1 cellular context compared by ENCODE assay signal in the genomic region with DNA sequence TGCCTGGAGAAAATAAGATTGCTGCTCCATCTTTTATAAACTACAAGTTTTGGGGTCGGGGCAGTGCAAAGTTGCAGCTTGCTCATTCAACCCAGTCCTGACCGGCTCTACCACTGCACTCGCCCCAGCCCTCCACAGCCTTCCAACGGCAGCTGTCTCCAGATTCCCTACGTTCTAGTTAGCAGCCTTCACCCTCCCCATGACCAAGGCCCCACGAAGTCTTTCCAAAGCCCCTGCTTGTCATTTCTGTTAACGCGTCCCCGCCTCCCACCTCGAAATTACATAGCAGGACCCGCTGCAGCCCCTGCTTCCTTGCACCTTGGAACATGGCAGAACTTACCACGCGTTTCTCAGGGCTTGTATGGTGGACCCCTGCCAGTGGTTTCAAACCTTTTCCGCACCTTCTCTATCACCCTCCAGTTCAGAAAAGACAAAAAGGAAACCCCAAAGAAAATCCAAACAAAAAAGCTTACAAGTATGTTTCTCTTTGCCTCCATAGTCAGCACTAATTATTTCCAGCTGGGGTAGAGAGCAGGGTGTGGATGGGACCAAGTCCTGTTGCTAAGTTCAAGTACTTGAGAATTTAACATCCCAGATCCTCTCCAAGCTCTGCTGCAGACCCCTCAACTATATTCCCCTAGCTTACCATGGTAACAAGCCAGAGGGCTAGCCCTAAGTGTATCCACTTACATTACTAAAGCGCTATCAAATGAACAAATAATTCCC.
TF ChIP-seq lines count a peak whose summit lies in the region.

No MANE protein-coding gene starts in this region.

TF ChIP-seq in IMR-90, 13 proteins besides CTCF, POLR2A, EP300 and RAD21:
- TF ChIP-seq RCOR1 (IDR thresholded peaks at IDR 0.05; ENCODE audit: insufficient replicate concordance, low read length), result no peak
- TF ChIP-seq, protein P1, sequence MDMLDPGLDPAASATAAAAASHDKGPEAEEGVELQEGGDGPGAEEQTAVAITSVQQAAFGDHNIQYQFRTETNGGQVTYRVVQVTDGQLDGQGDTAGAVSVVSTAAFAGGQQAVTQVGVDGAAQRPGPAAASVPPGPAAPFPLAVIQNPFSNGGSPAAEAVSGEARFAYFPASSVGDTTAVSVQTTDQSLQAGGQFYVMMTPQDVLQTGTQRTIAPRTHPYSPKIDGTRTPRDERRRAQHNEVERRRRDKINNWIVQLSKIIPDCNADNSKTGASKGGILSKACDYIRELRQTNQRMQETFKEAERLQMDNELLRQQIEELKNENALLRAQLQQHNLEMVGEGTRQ (IDR thresholded peaks at IDR 0.05; ENCODE audit: low read depth, low read length), result no peak
